Comparison of ENCODE assay signal across 25 cellular contexts in the genomic region with DNA sequence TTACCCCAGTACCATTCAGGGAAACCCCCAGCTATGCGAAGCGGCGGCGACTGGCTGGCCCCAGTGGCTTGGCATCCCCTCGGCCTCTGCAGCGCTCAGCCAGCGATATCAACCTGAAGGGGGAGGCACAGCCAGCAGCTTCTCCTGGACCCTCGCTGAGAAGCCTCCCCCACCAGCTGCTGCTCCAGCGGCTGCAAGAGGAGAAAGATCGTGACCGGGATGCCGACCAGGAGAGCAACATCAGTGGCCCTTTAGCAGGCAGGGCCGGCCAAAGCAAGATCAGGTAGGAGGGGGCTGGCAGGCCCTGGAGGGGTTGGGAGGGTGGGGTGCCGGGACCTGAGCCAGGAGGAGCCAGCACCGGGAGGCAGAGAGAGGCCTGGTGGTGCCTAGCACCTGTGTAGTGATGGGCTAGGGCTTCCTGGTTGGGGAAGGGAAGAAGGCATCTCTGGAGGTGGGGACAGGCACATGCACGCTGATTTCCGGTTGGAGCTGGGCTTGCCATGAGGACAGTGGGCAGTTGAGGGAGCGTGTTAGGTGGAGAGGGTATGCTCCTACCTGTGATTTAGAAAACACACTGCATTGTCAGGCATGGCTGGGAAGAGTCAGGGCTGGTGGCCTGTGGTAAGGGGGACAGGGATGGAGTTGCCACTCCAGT. TPM values are rescaled to one million over a fixed set of nuclear protein-coding genes. Genes with fewer than 3 reads are reported as not detected.
DNase-seq lines count a peak whose midpoint lies in the region; ATAC-seq and TF ChIP-seq lines count a peak whose summit lies in the region.
"Had no signal": no experiment of that assay in that cellular context is flagged by ENCODE, and none has a peak within 500 bp of the region (broad histone marks: within the 10 kb centered on the region; RNA-seq: fewer than 3 reads in every experiment).

No MANE protein-coding gene starts in this region.

- no peak overlapping the region for H4K5ac ChIP-seq in mesendoderm (ENCODE audit: low read length)

- 70 to 78% (median 75%) methylated on average over 18 of the region's 18 CpGs for WGBS in heart left ventricle, 4 donors
- 78 to 84% (median 83%) methylated on average over 18 of the region's 18 CpGs for WGBS in ovary, 3 donors
- no CpG with 5 or more reads among the region's 18 CpGs for WGBS in mesendoderm (ENCODE audit: extremely low coverage, insufficient coverage, low lambda C conversion rate)

- H2BK5ac ChIP-seq in mesendoderm (ENCODE audit: low read length): no peak overlapping the region

- H2BK120ac ChIP-seq in mesendoderm (ENCODE audit: low read depth, low read length): no peak overlapping the region

- peaks cover 37% of the 10 kb centered on the region for H3K27me3 Mint-ChIP-seq in WTC11 (ENCODE audit: low read depth)
- peaks cover 7% of the 10 kb centered on the region for H3K27me3 Mint-ChIP-seq in activated T-helper 17 cell treated with anti-CD3 and anti-CD28 coated beads, Interleukin-2, amount 50 U/mL, for 72 hours

- peaks cover 1% of the 10 kb centered on the region for H3K9me3 Mint-ChIP-seq in WTC11
- no peaks in the 10 kb centered on the region for H3K9me3 Mint-ChIP-seq in activated T-helper 17 cell treated with anti-CD3 and anti-CD28 coated beads, Interleukin-2, amount 50 U/mL, for 72 hours
- H3K9me3 Mint-ChIP-seq: dendritic cell treated with granulocyte-macrophage colony-stimulating factor and Interleukin-4, amounts not matched to agents 40 ng/mL and 50 ng/mL, for 4 days had no signal

- peaks cover under 1% of the 10 kb centered on the region for H3K36me3 Mint-ChIP-seq in WTC11
- H3K36me3 Mint-ChIP-seq in activated T-helper 17 cell treated with anti-CD3 and anti-CD28 coated beads, Interleukin-2, amount 50 U/mL, for 72 hours (ENCODE audit: low read depth): no peaks in the 10 kb centered on the region
- H3K36me3 Mint-ChIP-seq: naive thymus-derived CD8-positive, alpha-beta T cell had no signal

- H3K4me1 ChIP-seq in BE2C (no peaks in the 10 kb centered on the region), heart left ventricle (peaks cover 4 to 92% (median 32%) of the 10 kb centered on the region in 12 donors), ovary (ENCODE audit: insufficient read depth) (peaks cover 5% of the 10 kb centered on the region), mesendoderm (ENCODE audit: control insufficient read depth, low read depth, low read length) (no peaks in the 10 kb centered on the region)

- no peak overlapping the region for H3K23ac ChIP-seq in mesendoderm (ENCODE audit: low read length)

- H2BK15ac ChIP-seq in mesendoderm (replicated peaks; ENCODE audit: low read depth): no peak overlapping the region

- no peaks in the 10 kb centered on the region for H3K79me1 ChIP-seq in mesendoderm (ENCODE audit: low read length)

- H3K27ac Mint-ChIP-seq in WTC11: no peak overlapping the region
- no peak overlapping the region for H3K27ac Mint-ChIP-seq in activated T-helper 17 cell treated with anti-CD3 and anti-CD28 coated beads, Interleukin-2, amount 50 U/mL, for 72 hours
- H3K27ac Mint-ChIP-seq: dendritic cell treated with granulocyte-macrophage colony-stimulating factor and Interleukin-4, amounts not matched to agents 40 ng/mL and 50 ng/mL, for 4 days; mesothelial cell of epicardium; naive thymus-derived CD8-positive, alpha-beta T cell; stimulated activated effector memory CD8-positive, alpha-beta T cell treated with anti-CD3 and anti-CD28 coated beads, Interleukin-12 subunit alpha, Interleukin-12 subunit beta, amount 100 ng/mL, for 72 hours had no signal

- no peak overlapping the region for H4K8ac ChIP-seq in mesendoderm (ENCODE audit: low read depth, low read length)

- intact Hi-C loops in heart left ventricle (cut with DNase I): loop anchor here in 4 of 10 donors (5.0 kb wide), 1 partner anchor 68 kb away; a partner anchor contains a TSS
- intact Hi-C loops in ovary (cut with DNase I): no loop called here

- no peak for TF ChIP-seq EP300 in ovary (IDR thresholded peaks at IDR 0.05)

- no peak overlapping the region for H3K18ac ChIP-seq in mesendoderm (ENCODE audit: low read length)

- H3K56ac ChIP-seq in mesendoderm (ENCODE audit: low read length): no peak overlapping the region

- H3K4me1 Mint-ChIP-seq in WTC11: peaks cover 8% of the 10 kb centered on the region
- H3K4me1 Mint-ChIP-seq in activated T-helper 17 cell treated with anti-CD3 and anti-CD28 coated beads, Interleukin-2, amount 50 U/mL, for 72 hours: peaks cover 5% of the 10 kb centered on the region

- CTCF ChIA-PET in WTC11 (lab: Charles Lee): interaction anchor here (0.8 to 5.4 kb wide), 9 partner anchors 20 to 187 kb away, joined by 3 to 33 read pairs (median 3); a partner anchor contains a TSS

- POLR2A ChIA-PET in WTC11 (lab: Charles Lee): no interaction called here

- no peak overlapping the region for H3K4me2 ChIP-seq in mesendoderm (ENCODE audit: low read length)

- H3K36me3 ChIP-seq in BE2C (no peaks in the 10 kb centered on the region), heart left ventricle (peaks cover 0 to 47% (median 19%) of the 10 kb centered on the region in 9 donors), ovary (no peaks in the 10 kb centered on the region), mesendoderm (ENCODE audit: control insufficient read depth, insufficient read depth, low read length) (no peaks in the 10 kb centered on the region)
- H3K36me3 ChIP-seq: MG63, uterus had no signal

- H3K9me3 ChIP-seq in BE2C (no peaks in the 10 kb centered on the region), heart left ventricle (peaks cover 0 to 10% (median 0%) of the 10 kb centered on the region in 12 donors), ovary (no peaks in the 10 kb centered on the region)
- H3K9me3 ChIP-seq: uterus had no signal

- H3K27ac ChIP-seq in heart left ventricle (no peak overlapping the region), ovary (no peak overlapping the region), mesendoderm (ENCODE audit: low read depth, low read length) (no peak overlapping the region)
- H3K27ac ChIP-seq: uterus had no signal

- TF ChIP-seq CTCF in BE2C (IDR thresholded peaks at IDR 0.05; ENCODE audit: low read depth, low read length) (no peak), WTC11 (IDR thresholded peaks at IDR 0.05) (no peak), heart left ventricle (IDR thresholded peaks at IDR 0.05) (no peak), ovary (IDR thresholded peaks at IDR 0.05) (no peak)

- H3K4me3 Mint-ChIP-seq in WTC11: no peak overlapping the region
- no peak overlapping the region for H3K4me3 Mint-ChIP-seq in activated T-helper 17 cell treated with anti-CD3 and anti-CD28 coated beads, Interleukin-2, amount 50 U/mL, for 72 hours
- H3K4me3 Mint-ChIP-seq: dendritic cell treated with granulocyte-macrophage colony-stimulating factor and Interleukin-4, amounts not matched to agents 40 ng/mL and 50 ng/mL, for 4 days; naive thymus-derived CD8-positive, alpha-beta T cell; stimulated activated effector memory CD8-positive, alpha-beta T cell treated with anti-CD3 and anti-CD28 coated beads, Interleukin-12 subunit alpha, Interleukin-12 subunit beta, amount 100 ng/mL, for 72 hours had no signal

- H3K9ac ChIP-seq in mesendoderm (ENCODE audit: low read length): no peak overlapping the region

- H3K4me3 ChIP-seq in BE2C (ENCODE audit: low read depth, low read length) (no peak overlapping the region), heart left ventricle (no peak overlapping the region), ovary (no peak overlapping the region), mesendoderm (ENCODE audit: low read length) (no peak overlapping the region)
- H3K4me3 ChIP-seq: MG63, uterus had no signal

- ATAC-seq in WTC11: no peak
- ATAC-seq in heart left ventricle: no peak
- no peak for ATAC-seq in activated T-helper 17 cell treated with anti-CD3 and anti-CD28 coated beads, Interleukin-2, amount 50 U/mL, for 72 hours (replicated peaks)
- ATAC-seq: naive thymus-derived CD8-positive, alpha-beta T cell; stimulated activated effector memory CD8-positive, alpha-beta T cell treated with anti-CD3 and anti-CD28 coated beads, Interleukin-12 subunit alpha, Interleukin-12 subunit beta, amount 100 ng/mL, for 72 hours had no signal

- DNase-seq in BE2C (peak; percentile 4), WTC11 (ENCODE audit: low spot score) (peak; percentile 18), heart left ventricle (peak in 4 of 5 donors; percentile 5 to 56 (median 17)), ovary (peak in 3 of 5 donors; percentile 7 to 9 (median 9)), mesendoderm (no peak), NOMO-1 treated with DMSO at 0.1 percent for 48 hours (lab: John Stamatoyannopoulos, UW; ENCODE audit: unreplicated experiment) (no peak)
- DNase-seq: activated CD4-positive, alpha-beta T cell treated with anti-CD3 and anti-CD28 coated beads, Interleukin-2, amount 50 U/mL, for 4 hours; activated CD4-positive, CD25-positive, alpha-beta regulatory T cell; activated gamma-delta T cell treated with Interleukin-2 at 50 U/mL for 16 hours; C1 segment of cervical spinal cord; KBM-7; MG63; NCI-H226; NCI-H748 treated with DMSO at 0.1 percent for 48 hours; stimulated activated CD4-positive, alpha-beta T cell treated with anti-CD3 and anti-CD28 coated beads, Interleukin-2, amount 100 ng/mL, for 48 hours; uterus had no signal

- no peak for TF ChIP-seq POLR2A in heart left ventricle (IDR thresholded peaks at IDR 0.05)
- no peak for TF ChIP-seq POLR2A in ovary (IDR thresholded peaks at IDR 0.05)

- no peaks in the 10 kb centered on the region for H3K79me2 ChIP-seq in mesendoderm (ENCODE audit: control insufficient read depth, insufficient read depth, low read length)

- peaks cover 20% of the 10 kb centered on the region for H3K27me3 ChIP-seq in BE2C
- H3K27me3 ChIP-seq in heart left ventricle: no peaks in the 10 kb centered on the region
- H3K27me3 ChIP-seq in ovary: no peaks in the 10 kb centered on the region
- H3K27me3 ChIP-seq in mesendoderm (ENCODE audit: insufficient read depth, low read length, poor library complexity): peaks cover 4% of the 10 kb centered on the region
- H3K27me3 ChIP-seq: MG63 had no signal

- no peak overlapping the region for H3K4ac ChIP-seq in mesendoderm (ENCODE audit: low read depth, low read length)

- H2AK5ac ChIP-seq in mesendoderm (ENCODE audit: low read length): no peak overlapping the region

RNA-seq across cellular contexts. Expression of a gene that starts 22.3 kb away (rescaled TPM):
- 3.3 TPM for polyA plus RNA-seq in BE2C (2012; ENCODE audit: insufficient read depth, insufficient read length, low read depth)
- 9.6 to 10.5 TPM (median 9.7 TPM) in 3 replicates for total RNA-seq in WTC11 (2021)
- 10 to 100 TPM; 11.3 to 36.0 (median 21.9) TPM for total RNA-seq in heart left ventricle
- polyA plus RNA-seq in heart left ventricle: 10 to 100 TPM; 14.9 to 23.2 TPM
- 10 to 100 TPM in 2 of 7 donors, 1 to 10 TPM in 5; 2.6 to 23.2 (median 6.2) TPM for total RNA-seq in ovary
- 1 to 10 TPM; 2.7 to 9.8 TPM for polyA plus RNA-seq in ovary
- 1.2 TPM for polyA plus RNA-seq in mesendoderm (2013, experiment 1 of 2)
- polyA plus RNA-seq in mesendoderm (2013, experiment 2 of 2): 1.1 TPM
- under 1 TPM in 1 of 2 donors, not detected in 1; 0.19 TPM for total RNA-seq in activated T-helper 17 cell treated with anti-CD3 and anti-CD28 coated beads, Interleukin-2, amount 50 U/mL, for 72 hours
- polyA plus RNA-seq: naive thymus-derived CD8-positive, alpha-beta T cell had no signal

RNA-seq across cellular contexts. Expression of a gene that starts 43.1 kb away (rescaled TPM):
- not detected for polyA plus RNA-seq in BE2C (2012; ENCODE audit: insufficient read depth, insufficient read length, low read depth)
- total RNA-seq in WTC11 (2021) (0.18 to 0.55 TPM (median 0.46 TPM) in 3 replicates), heart left ventricle (1 to 10 TPM in 2 of 9 donors, under 1 TPM in 5, not detected in 2; 0.35 to 1.2 (median 0.50) TPM), ovary (1 to 10 TPM in 1 of 7 donors, under 1 TPM in 2, not detected in 4; 0.25 to 1.3 (median 0.64) TPM)
- polyA plus RNA-seq in heart left ventricle (under 1 TPM; 0.12 to 0.53 TPM), ovary (under 1 TPM; 0.33 TPM)
- not detected for polyA plus RNA-seq in mesendoderm (2013, experiment 1 of 2)
- polyA plus RNA-seq in mesendoderm (2013, experiment 2 of 2): not detected
- not detected for total RNA-seq in activated T-helper 17 cell treated with anti-CD3 and anti-CD28 coated beads, Interleukin-2, amount 50 U/mL, for 72 hours
- total RNA-seq: HT1080; naive thymus-derived CD8-positive, alpha-beta T cell; OCI-LY7; temporal lobe had no signal
- polyA plus RNA-seq: AG04450; naive thymus-derived CD8-positive, alpha-beta T cell had no signal

Comparison
In these comparisons a context has a peak if more than half of its experiments do, and no peak if none do; other contexts are left out.
1. DNase-seq: peak in BE2C (single experiment), WTC11 (single experiment), heart left ventricle (4 of 5) and ovary (3 of 5); none in mesendoderm (single experiment) and NOMO-1 treated with DMSO at 0.1 percent for 48 hours (single experiment).